1 cellular context compared by ENCODE assay signal in the genomic region with DNA sequence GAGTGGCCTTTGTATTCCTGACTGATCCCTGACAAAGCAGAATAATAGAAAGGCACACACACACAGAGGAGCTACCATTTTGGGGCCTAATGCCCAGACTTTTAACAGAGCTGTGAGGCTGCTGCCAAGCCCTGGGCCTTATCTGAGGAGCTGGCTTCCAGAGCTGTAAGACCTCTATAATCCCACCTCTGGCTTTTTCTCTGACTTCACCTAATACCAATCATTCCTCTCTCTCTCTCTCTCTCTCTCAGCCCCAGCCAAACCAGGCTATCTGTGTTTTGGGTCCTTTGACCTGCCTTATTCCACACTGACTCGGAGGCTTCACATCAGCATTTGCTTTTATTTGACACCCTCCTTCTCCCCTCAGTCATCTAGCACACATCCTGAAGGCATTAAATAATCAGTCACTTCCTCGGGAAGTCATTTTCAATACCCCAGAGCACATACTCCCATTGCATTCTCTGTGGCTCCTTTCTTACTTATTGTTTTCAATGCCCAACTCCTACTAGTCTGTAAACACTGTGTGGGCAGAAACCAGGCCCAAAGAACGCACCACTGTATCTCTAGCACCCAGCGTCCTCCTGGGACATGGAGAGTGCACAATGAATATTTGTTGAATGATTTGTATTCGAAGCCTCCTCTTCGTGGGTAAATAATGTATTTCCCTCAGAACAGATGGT.
TF ChIP-seq lines count a peak whose summit lies in the region.

No MANE protein-coding gene starts in this region.

TF ChIP-seq in endothelial cell of umbilical vein, 7 proteins besides CTCF, POLR2A, EP300 and RAD21:
- TF ChIP-seq POLR2AphosphoS5 (IDR thresholded peaks at IDR 0.05; ENCODE audit: insufficient read depth, low read depth, low read length) (peak; percentile 14), JUN (IDR thresholded peaks at IDR 0.05; ENCODE audit: borderline replicate concordance, insufficient read depth, insufficient read length, low read depth) (no peak)
